In the genomic region with DNA sequence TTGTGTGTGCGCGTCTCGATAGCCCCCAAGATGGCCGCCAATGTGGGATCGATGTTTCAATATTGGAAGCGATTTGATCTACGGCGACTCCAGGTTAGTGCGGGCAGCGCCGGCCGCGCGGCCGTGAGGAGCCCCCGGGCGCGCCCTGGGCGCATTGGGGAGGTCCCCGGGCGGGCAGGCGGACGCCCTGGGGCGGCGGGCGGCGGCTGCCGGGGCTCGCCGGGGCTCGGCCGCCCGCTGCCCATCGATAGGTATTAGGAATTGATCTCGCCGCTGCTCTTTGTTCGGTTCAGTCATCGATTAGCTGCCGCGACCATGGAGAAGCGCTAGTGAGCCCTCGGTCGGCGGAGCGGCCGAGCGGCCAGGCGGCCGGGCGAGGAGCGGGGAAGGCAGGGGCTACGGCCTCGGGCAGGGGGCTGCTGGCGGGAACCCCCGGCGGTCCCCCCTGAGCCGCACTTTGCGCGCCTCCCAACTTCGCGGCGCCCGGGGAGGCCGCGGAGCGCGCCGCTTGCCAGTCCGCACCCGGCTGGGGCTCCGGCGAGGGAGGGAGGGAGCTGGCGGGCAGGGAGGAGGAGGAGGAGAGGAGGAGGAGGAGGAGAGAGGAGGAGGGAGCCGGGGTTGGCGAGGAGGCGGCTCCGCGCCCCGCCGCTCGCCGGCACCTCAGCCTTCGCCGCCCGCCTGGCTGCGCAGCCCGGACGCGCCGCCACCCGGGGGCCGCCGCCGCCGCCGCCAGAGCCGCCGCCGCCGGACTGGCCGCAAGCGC, we compare ENCODE assay signal across 9 cellular contexts. TPM values are rescaled to one million over a fixed set of nuclear protein-coding genes. Genes with fewer than 3 reads are reported as not detected.
DNase-seq lines count a peak whose midpoint lies in the region; ATAC-seq lines count a peak whose summit lies in the region.
"Had no signal": no experiment of that assay in that cellular context is flagged by ENCODE, and none has a peak within 500 bp of the region (broad histone marks: within the 10 kb centered on the region; RNA-seq: fewer than 3 reads in every experiment).

Gene CUX2, plus strand, starts transcription at position 18 of the 763 bp plus-strand sequence.

- WGBS in urinary bladder, result under 1% methylated on average over 102 of the region's 102 CpGs

- H3K36me3 Mint-ChIP-seq in activated T-cell treated with anti-CD3 and anti-CD28 coated beads, Interleukin-2, amount 50 U/mL, for 4 hours (ENCODE audit: insufficient read depth), result no peaks in the 10 kb centered on the region

- H3K4me3 ChIP-seq in urinary bladder (ENCODE audit: low read depth, low read length), result peak within 1 kb of the TSS; percentile 35

- H3K4me1 Mint-ChIP-seq in activated T-cell treated with anti-CD3 and anti-CD28 coated beads, Interleukin-2, amount 50 U/mL, for 4 hours (ENCODE audit: low read depth), result peaks cover 28% of the 10 kb centered on the region

- intact Hi-C loops in left ventricle myocardium superior (cut with micrococcal nuclease) (no loop called here), Right ventricle myocardium inferior (cut with DNase I) (no loop called here)

- H3K36me3 ChIP-seq in urinary bladder (ENCODE audit: insufficient read depth), result no peaks in the 10 kb centered on the region

- peaks cover 3% of the 10 kb centered on the region for H3K4me1 ChIP-seq in urinary bladder (ENCODE audit: insufficient read depth)

- DNase-seq in left ventricle myocardium superior (no peak), Right ventricle myocardium inferior (ENCODE audit: missing footprints) (no peak), left kidney (ENCODE audit: low read depth, low spot score) (peak; percentile 84), ureter (ENCODE audit: low spot score) (no peak), NCI-H2081 treated with DMSO at 0.1 percent for 48 hours (lab: John Stamatoyannopoulos, UW) (no peak)
- no peak for DNase-seq in activated T-cell treated with anti-CD3 and anti-CD28 coated beads, Interleukin-2, amount 50 U/mL, for 4 hours

- H3K4me3 Mint-ChIP-seq in activated T-cell treated with anti-CD3 and anti-CD28 coated beads, Interleukin-2, amount 50 U/mL, for 4 hours, result peak within 1 kb of the TSS; percentile 73

- peaks cover 63% of the 10 kb centered on the region for H3K27me3 Mint-ChIP-seq in activated T-cell treated with anti-CD3 and anti-CD28 coated beads, Interleukin-2, amount 50 U/mL, for 4 hours (ENCODE audit: low read depth)

- no peaks in the 10 kb centered on the region for H3K9me3 Mint-ChIP-seq in activated T-cell treated with anti-CD3 and anti-CD28 coated beads, Interleukin-2, amount 50 U/mL, for 4 hours

- ATAC-seq in left ventricle myocardium superior, result peak; percentile 41
- ATAC-seq in Right ventricle myocardium inferior, result no peak
- peak; percentile 51 to 53 for ATAC-seq in activated T-cell treated with anti-CD3 and anti-CD28 coated beads, Interleukin-2, amount 50 U/mL, for 4 hours
- ATAC-seq in GM18498 (IDR thresholded peaks at IDR 0.05; ENCODE audit: unreplicated experiment), result no peak

- no peak within 1 kb of the TSS for H3K27ac ChIP-seq in urinary bladder (ENCODE audit: low read depth)

RNA-seq across cellular contexts. Expression of gene CUX2, which starts in this region (rescaled TPM):
- not detected for total RNA-seq in left ventricle myocardium superior
- not detected for total RNA-seq in Right ventricle myocardium inferior
- total RNA-seq in activated T-cell treated with anti-CD3 and anti-CD28 coated beads, Interleukin-2, amount 50 U/mL, for 4 hours, result not detected
- 1.9 TPM for total RNA-seq in urinary bladder
- polyA plus RNA-seq in urinary bladder, result 0.13 TPM
- 0.23 TPM for total RNA-seq in ureter
- total RNA-seq: myocyte had no signal

Comparison
In these comparisons a context has a peak if more than half of its experiments do, and no peak if none do; other contexts are left out.
1. Peak in ATAC-seq in left ventricle myocardium superior; RNA of the gene not detected or under 1 TPM.
2. Peak in ATAC-seq in activated T-cell treated with anti-CD3 and anti-CD28 coated beads, Interleukin-2, amount 50 U/mL, for 4 hours; RNA of the gene not detected or under 1 TPM.